Comparison of ENCODE assay signal across 8 cellular contexts in the genomic region with DNA sequence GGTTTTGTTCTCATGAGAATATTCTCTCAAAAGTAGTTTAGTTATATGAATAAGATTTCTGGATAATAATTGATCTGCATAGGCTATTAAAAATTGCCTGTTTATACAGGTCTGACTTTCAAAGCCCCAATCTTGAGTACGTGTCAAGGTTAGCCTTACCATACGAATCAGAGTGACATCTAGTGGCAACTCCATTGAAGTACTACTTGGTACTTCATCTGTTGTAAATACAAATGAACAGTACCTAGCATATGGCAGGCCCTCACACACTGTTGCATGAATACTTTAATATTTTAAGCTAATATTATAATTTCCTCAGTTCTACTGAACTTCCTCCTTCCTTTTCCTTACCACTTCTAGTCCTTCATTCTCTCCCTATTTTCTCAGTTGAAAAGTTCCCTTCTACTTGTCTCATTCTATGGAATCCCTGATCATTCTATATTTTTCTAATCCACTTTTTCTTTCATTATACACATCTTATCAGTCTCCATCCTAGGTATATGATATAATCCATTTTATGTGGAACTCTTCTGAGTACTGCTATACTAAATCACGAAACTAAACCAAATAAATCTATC.
A peak's percentile ranks its signal among the peaks of the same experiment; 100 is the strongest.
DNase-seq lines count a peak whose midpoint lies in the region; ATAC-seq and TF ChIP-seq lines count a peak whose summit lies in the region.

No MANE protein-coding gene starts in this region.

- no peak overlapping the region for H3K27ac ChIP-seq in cardiac muscle cell
- no peak overlapping the region for H3K27ac ChIP-seq in sigmoid colon

- no peak overlapping the region for H3K4me3 Mint-ChIP-seq in activated T-helper 17 cell treated with anti-CD3 and anti-CD28 coated beads, Interleukin-2, amount 50 U/mL, for 72 hours

- 26 to 31% methylated on average over 3 of the region's 3 CpGs for WGBS in sigmoid colon, 2 donors

- peak overlapping the region; percentile 2 for H3K27ac Mint-ChIP-seq in activated T-helper 17 cell treated with anti-CD3 and anti-CD28 coated beads, Interleukin-2, amount 50 U/mL, for 72 hours

- H3K36me3 ChIP-seq in cardiac muscle cell (no peaks in the 10 kb centered on the region), sigmoid colon (no peaks in the 10 kb centered on the region)

- TF ChIP-seq POLR2A in sigmoid colon (IDR thresholded peaks at IDR 0.05), result no peak

- H3K4me3 ChIP-seq in cardiac muscle cell, result no peak overlapping the region
- no peak overlapping the region for H3K4me3 ChIP-seq in sigmoid colon

- H3K9me3 Mint-ChIP-seq in activated T-helper 17 cell treated with anti-CD3 and anti-CD28 coated beads, Interleukin-2, amount 50 U/mL, for 72 hours, result no peaks in the 10 kb centered on the region

- H3K4me1 ChIP-seq in cardiac muscle cell (ENCODE audit: low read depth), result no peaks in the 10 kb centered on the region
- H3K4me1 ChIP-seq in sigmoid colon, result peaks cover 0 to 37% (median 7%) of the 10 kb centered on the region in 4 donors

- TF ChIP-seq EP300 in sigmoid colon (IDR thresholded peaks at IDR 0.05), result no peak

- H3K27me3 ChIP-seq in cardiac muscle cell (no peaks in the 10 kb centered on the region), sigmoid colon (no peaks in the 10 kb centered on the region)

- DNase-seq in EH (ENCODE audit: low read depth) (peak; percentile 76), NCI-H2227 treated with DMSO at 0.1 percent for 48 hours (lab: John Stamatoyannopoulos, UW) (peak; percentile 77), cardiac muscle cell (ENCODE audit: low read depth in 1 of 2, low spot score in 1 of 2) (peak; percentile 78 to 90), sigmoid colon (no peak)
- DNase-seq in activated effector memory CD4-positive, alpha-beta T cell treated with anti-CD3 and anti-CD28 coated beads, Interleukin-2, amount 50 U/mL, for 16 hours, result no peak

- H3K27me3 Mint-ChIP-seq in activated T-helper 17 cell treated with anti-CD3 and anti-CD28 coated beads, Interleukin-2, amount 50 U/mL, for 72 hours, result no peaks in the 10 kb centered on the region

- peaks cover 19% of the 10 kb centered on the region for H3K4me1 Mint-ChIP-seq in activated T-helper 17 cell treated with anti-CD3 and anti-CD28 coated beads, Interleukin-2, amount 50 U/mL, for 72 hours

- peak; percentile 98 for ATAC-seq in GM19455 (IDR thresholded peaks at IDR 0.05; ENCODE audit: unreplicated experiment)
- peak; percentile 99 for ATAC-seq in HG03432 (IDR thresholded peaks at IDR 0.05; ENCODE audit: unreplicated experiment)
- peak; percentile 91 for ATAC-seq in activated T-helper 17 cell treated with anti-CD3 and anti-CD28 coated beads, Interleukin-2, amount 50 U/mL, for 72 hours (replicated peaks)

- intact Hi-C loops in sigmoid colon (cut with DNase I), result loop anchor here (2.0 to 5.0 kb wide), 2 partner anchors 266 to 406 kb away; no protein-coding TSS in a partner anchor

- H3K9me3 ChIP-seq in cardiac muscle cell (ENCODE audit: low read depth), result no peaks in the 10 kb centered on the region
- H3K9me3 ChIP-seq in sigmoid colon, result no peaks in the 10 kb centered on the region

- TF ChIP-seq CTCF in cardiac muscle cell (IDR thresholded peaks at IDR 0.05; ENCODE audit: low read depth, low read length), result peak; percentile 77
- TF ChIP-seq CTCF in sigmoid colon (IDR thresholded peaks at IDR 0.05), result peak; percentile 55 to 77 (median 64)

- H3K36me3 Mint-ChIP-seq in activated T-helper 17 cell treated with anti-CD3 and anti-CD28 coated beads, Interleukin-2, amount 50 U/mL, for 72 hours (ENCODE audit: low read depth), result peaks cover 5% of the 10 kb centered on the region

Comparison
In these comparisons a context has a peak if more than half of its experiments do, and no peak if none do; other contexts are left out.
1. DNase-seq: peak in EH (single experiment), NCI-H2227 treated with DMSO at 0.1 percent for 48 hours (single experiment) and cardiac muscle cell (2 of 2); none in sigmoid colon (single experiment) and activated effector memory CD4-positive, alpha-beta T cell treated with anti-CD3 and anti-CD28 coated beads, Interleukin-2, amount 50 U/mL, for 16 hours (single experiment).
2. Peak in every context shown above with its lines, with median percentiles within 50 percentile points of each other: ATAC-seq.